Comparison of ENCODE assay signal across 9 cellular contexts in the genomic region with DNA sequence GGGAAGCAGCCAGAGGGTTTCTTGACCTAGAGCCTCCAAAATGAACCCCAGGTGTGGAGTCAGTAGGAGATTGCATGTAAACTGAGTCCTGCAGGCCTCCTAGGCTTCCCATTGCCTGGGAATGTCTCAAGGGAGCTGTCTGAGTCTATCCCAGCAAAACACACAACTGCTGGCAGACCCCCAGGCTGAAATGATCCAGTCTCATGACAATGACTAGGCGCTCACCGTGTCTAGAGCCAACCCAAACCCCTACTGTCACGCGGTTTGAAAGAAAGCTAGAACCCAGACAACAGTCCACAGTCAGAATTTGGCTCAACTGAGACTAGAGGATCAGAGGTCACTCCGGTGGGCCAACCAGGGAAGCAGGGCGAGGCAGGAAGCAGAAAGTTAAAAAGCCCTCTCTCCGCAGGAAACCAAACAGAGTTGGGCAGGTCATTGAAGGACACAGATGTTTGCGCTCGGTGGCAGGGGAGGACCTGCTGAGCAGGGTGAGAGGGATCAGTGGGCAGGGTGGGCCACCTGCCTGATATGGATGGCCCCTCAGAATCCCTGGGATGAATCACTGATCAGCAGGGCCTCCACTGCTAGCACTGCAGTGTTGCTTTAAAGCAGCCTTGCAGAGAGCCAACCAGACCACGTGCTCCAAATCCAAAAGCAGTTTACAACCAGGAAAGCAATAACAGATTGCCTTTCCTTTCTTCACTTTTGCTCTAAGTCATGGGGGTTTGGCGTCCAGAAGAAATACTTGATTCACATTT. TPM values are rescaled to one million over a fixed set of nuclear protein-coding genes. Genes with fewer than 3 reads are reported as not detected.
DNase-seq lines count a peak whose midpoint lies in the region; ATAC-seq and TF ChIP-seq lines count a peak whose summit lies in the region.
"Had no signal": no experiment of that assay in that cellular context is flagged by ENCODE, and none has a peak within 500 bp of the region (broad histone marks: within the 10 kb centered on the region; RNA-seq: fewer than 3 reads in every experiment).

No MANE protein-coding gene starts in this region.

- H3K27ac ChIP-seq in HEK293 (ENCODE audit: extremely low read depth, low read depth, low read length) (no peak overlapping the region), skeletal muscle tissue (ENCODE audit: low read depth, low read length) (peak overlapping the region; percentile 64)

- no peaks in the 10 kb centered on the region for H3K27me3 ChIP-seq in skeletal muscle tissue (ENCODE audit: control insufficient read depth in 3 of 3, insufficient read depth in 3 of 3, low read length in 3 of 3)

- no peak for DNase-seq in activated naive CD8-positive, alpha-beta T cell treated with anti-CD3 and anti-CD28 coated beads, Interleukin-2, amount 50 U/mL, for 24 hours
- DNase-seq in iris pigment epithelial cell (ENCODE audit: low read depth) (peak; percentile 60), NAMALWA (ENCODE audit: low spot score) (no peak)
- DNase-seq in stimulated activated CD4-positive, alpha-beta T cell treated with anti-CD3 and anti-CD28 coated beads, Interleukin-15, amount 100 ng/mL, for 24 hours = no peak
- DNase-seq in effector memory CD8-positive, alpha-beta T cell = no peak
- DNase-seq: NCI-H1436 treated with DMSO at 0.1 percent for 48 hours had no signal

- no peaks in the 10 kb centered on the region for H3K27me3 Mint-ChIP-seq in activated naive CD8-positive, alpha-beta T cell treated with anti-CD3 and anti-CD28 coated beads, Interleukin-2, amount 50 U/mL, for 24 hours
- peaks cover 8 to 12% of the 10 kb centered on the region in 2 donors for H3K27me3 Mint-ChIP-seq in effector memory CD8-positive, alpha-beta T cell

- H3K27ac Mint-ChIP-seq in activated naive CD8-positive, alpha-beta T cell treated with anti-CD3 and anti-CD28 coated beads, Interleukin-2, amount 50 U/mL, for 24 hours = peak overlapping the region; percentile 78
- H3K27ac Mint-ChIP-seq in effector memory CD8-positive, alpha-beta T cell = no peak overlapping the region

- no peak for TF ChIP-seq CTCF in HEK293 (tag by site-specific recombination; IDR thresholded peaks at IDR 0.05)

- no peak overlapping the region for H3K9ac ChIP-seq in skeletal muscle tissue (ENCODE audit: low read depth in 1 of 3, low read length in 3 of 3)

- H3K4me1 Mint-ChIP-seq in activated naive CD8-positive, alpha-beta T cell treated with anti-CD3 and anti-CD28 coated beads, Interleukin-2, amount 50 U/mL, for 24 hours = peaks cover 93% of the 10 kb centered on the region
- H3K4me1 Mint-ChIP-seq in effector memory CD8-positive, alpha-beta T cell (ENCODE audit: low read depth in 2 of 2) = no peaks in the 10 kb centered on the region

- ATAC-seq in activated naive CD8-positive, alpha-beta T cell treated with anti-CD3 and anti-CD28 coated beads, Interleukin-2, amount 50 U/mL, for 24 hours = no peak
- ATAC-seq in HG02981 (IDR thresholded peaks at IDR 0.05; ENCODE audit: unreplicated experiment) = no peak
- ATAC-seq in effector memory CD8-positive, alpha-beta T cell (replicated peaks) = no peak

- POLR2A ChIA-PET in HEK293 (lab: Yijun Ruan, JAX) = interaction anchor here (1.6 kb wide), 1 partner anchor 15 kb away, joined by 5 read pairs; no protein-coding TSS in a partner anchor

- no peaks in the 10 kb centered on the region for H3K9me3 Mint-ChIP-seq in activated naive CD8-positive, alpha-beta T cell treated with anti-CD3 and anti-CD28 coated beads, Interleukin-2, amount 50 U/mL, for 24 hours
- no peaks in the 10 kb centered on the region for H3K9me3 Mint-ChIP-seq in effector memory CD8-positive, alpha-beta T cell

- H3K4me3 Mint-ChIP-seq in activated naive CD8-positive, alpha-beta T cell treated with anti-CD3 and anti-CD28 coated beads, Interleukin-2, amount 50 U/mL, for 24 hours = no peak overlapping the region
- H3K4me3 Mint-ChIP-seq in effector memory CD8-positive, alpha-beta T cell = no peak overlapping the region

- CTCF ChIA-PET in HEK293 (lab: Yijun Ruan, JAX) = interaction anchor here (0.6 to 3.3 kb wide), 4 partner anchors 13 to 305 kb away, joined by 3 to 14 read pairs (median 6); a partner anchor contains a TSS

- H3K4me3 ChIP-seq in HEK293 (ENCODE audit: low read depth, low read length) = no peak overlapping the region
- H3K4me3 ChIP-seq in skeletal muscle tissue (ENCODE audit: low read length in 3 of 3) = no peak overlapping the region

- H3K36me3 Mint-ChIP-seq in activated naive CD8-positive, alpha-beta T cell treated with anti-CD3 and anti-CD28 coated beads, Interleukin-2, amount 50 U/mL, for 24 hours (ENCODE audit: low read depth) = peaks cover 17% of the 10 kb centered on the region
- no peaks in the 10 kb centered on the region for H3K36me3 Mint-ChIP-seq in effector memory CD8-positive, alpha-beta T cell (ENCODE audit: insufficient read depth)

- H3K36me3 ChIP-seq in HEK293 (ENCODE audit: control insufficient read depth in 2 of 2, insufficient read depth in 1 of 2, low read length in 2 of 2) (peaks cover 0 to 5% of the 10 kb centered on the region in 2 experiments; a peak in 1 of 3 replicates), skeletal muscle tissue (ENCODE audit: control insufficient read depth in 3 of 3, insufficient read depth in 3 of 3, low read length in 3 of 3) (peaks cover 0 to 2% (median 0%) of the 10 kb centered on the region in 3 donors)

- peaks cover 2% of the 10 kb centered on the region for H3K4me1 ChIP-seq in HEK293 (ENCODE audit: control insufficient read depth, insufficient read depth, low read length)
- H3K4me1 ChIP-seq in skeletal muscle tissue (ENCODE audit: control insufficient read depth in 3 of 3, insufficient read depth in 3 of 3, low read length in 3 of 3) = peaks cover 56 to 59% (median 59%) of the 10 kb centered on the region in 3 donors

- H3K9me3 ChIP-seq in HEK293 (ENCODE audit: control insufficient read depth, insufficient read depth, low read depth, low read length) (no peaks in the 10 kb centered on the region), skeletal muscle tissue (ENCODE audit: control insufficient read depth in 3 of 3, low read length in 3 of 3) (no peaks in the 10 kb centered on the region)

TF ChIP-seq in HEK293, 187 proteins besides CTCF, POLR2A, EP300 and RAD21:
- TF ChIP-seq ZIC2 (tag by site-specific recombination; IDR thresholded peaks at IDR 0.05) (peak; percentile 96), TRIM28 (IDR thresholded peaks at IDR 0.05; ENCODE audit: borderline replicate concordance, low read length) (peak; percentile 45; the same call in 1 of the 2 replicates), ZNF433 (tag by site-specific recombination; IDR thresholded peaks at IDR 0.05; ENCODE audit: low read depth) (no peak)
- TF ChIP-seq, protein P1, sequence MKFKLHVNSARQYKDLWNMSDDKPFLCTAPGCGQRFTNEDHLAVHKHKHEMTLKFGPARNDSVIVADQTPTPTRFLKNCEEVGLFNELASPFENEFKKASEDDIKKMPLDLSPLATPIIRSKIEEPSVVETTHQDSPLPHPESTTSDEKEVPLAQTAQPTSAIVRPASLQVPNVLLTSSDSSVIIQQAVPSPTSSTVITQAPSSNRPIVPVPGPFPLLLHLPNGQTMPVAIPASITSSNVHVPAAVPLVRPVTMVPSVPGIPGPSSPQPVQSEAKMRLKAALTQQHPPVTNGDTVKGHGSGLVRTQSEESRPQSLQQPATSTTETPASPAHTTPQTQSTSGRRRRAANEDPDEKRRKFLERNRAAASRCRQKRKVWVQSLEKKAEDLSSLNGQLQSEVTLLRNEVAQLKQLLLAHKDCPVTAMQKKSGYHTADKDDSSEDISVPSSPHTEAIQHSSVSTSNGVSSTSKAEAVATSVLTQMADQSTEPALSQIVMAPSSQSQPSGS (tag by site-specific recombination; IDR thresholded peaks at IDR 0.05; ENCODE audit: low read depth) = no peak

RNA-seq across cellular contexts. Expression of a gene that starts 23.8 kb away (rescaled TPM):
- 44.9 TPM for total RNA-seq in skeletal muscle tissue
